In genomic region chr2:108115868-108116267, GRCh38 we compare ENCODE assay signal across 30 cellular contexts.
"Had no signal": no experiment of that assay in that cellular context is flagged by ENCODE, and none has a peak within 500 bp of the region (broad histone marks: within the 10 kb centered on the region; RNA-seq: fewer than 3 reads in every experiment).

No MANE protein-coding gene starts in this region.

- H3K4me1 Mint-ChIP-seq: activated naive CD8-positive, alpha-beta T cell treated with anti-CD3 and anti-CD28 coated beads for 36 hours; activated T-helper 17 cell treated with anti-CD3 and anti-CD28 coated beads, Interleukin-2, amount 50 U/mL, for 72 hours had no signal

- H3K4me1 ChIP-seq: Peyer's patch, SJSA1 had no signal

- H3K36me3 Mint-ChIP-seq: activated naive CD8-positive, alpha-beta T cell treated with anti-CD3 and anti-CD28 coated beads for 36 hours had no signal

- H3K27me3 ChIP-seq: brain microvascular endothelial cell, Peyer's patch, SJSA1 had no signal

- H3K9me3 Mint-ChIP-seq: activated CD8-positive, alpha-beta T cell treated with anti-CD3 and anti-CD28 coated beads for 36 hours had no signal

- H3K36me3 ChIP-seq: brain microvascular endothelial cell, Peyer's patch, SJSA1 had no signal

- H3K4me3 ChIP-seq: Peyer's patch, SJSA1 had no signal

- H3K4me3 Mint-ChIP-seq: activated CD8-positive, alpha-beta T cell treated with anti-CD3 and anti-CD28 coated beads for 36 hours; activated naive CD8-positive, alpha-beta T cell treated with anti-CD3 and anti-CD28 coated beads for 36 hours; activated T-cell treated with anti-CD3 and anti-CD28 coated beads, Interleukin-2, amount 50 U/mL, for 72 hours; activated T-helper 17 cell treated with anti-CD3 and anti-CD28 coated beads, Interleukin-2, amount 50 U/mL, for 72 hours; T-helper 1 cell treated with Interleukin-12 subunit alpha and Interleukin-12 subunit beta and Interleukin-4 antibody, amounts not matched to agents 30 μg/mL and 1 μg/mL, for 36 hours; T-helper 2 cell treated with Interferon-gamma antibody and Interleukin-4, amounts not matched to agents 5 μg/mL and 100 μg/mL, for 36 hours had no signal

- H3K27ac Mint-ChIP-seq: activated CD8-positive, alpha-beta T cell treated with anti-CD3 and anti-CD28 coated beads for 36 hours; activated naive CD8-positive, alpha-beta T cell treated with anti-CD3 and anti-CD28 coated beads for 36 hours; activated T-cell treated with anti-CD3 and anti-CD28 coated beads, Interleukin-2, amount 50 U/mL, for 72 hours; activated T-helper 17 cell treated with anti-CD3 and anti-CD28 coated beads, Interleukin-2, amount 50 U/mL, for 72 hours; T-helper 1 cell treated with Interleukin-12 subunit alpha and Interleukin-12 subunit beta and Interleukin-4 antibody, amounts not matched to agents 30 μg/mL and 1 μg/mL, for 36 hours; T-helper 2 cell treated with Interferon-gamma antibody and Interleukin-4, amounts not matched to agents 5 μg/mL and 100 μg/mL, for 36 hours had no signal

- H3K27ac ChIP-seq: brain microvascular endothelial cell, KMS-11, Peyer's patch, SJSA1 had no signal

- H3K9me3 ChIP-seq: Peyer's patch, SJSA1, SK-N-SH had no signal

- DNase-seq: activated CD4-positive, alpha-beta T cell treated with anti-CD3 and anti-CD28 coated beads for 48 hours; activated CD4-positive, alpha-beta T cell treated with anti-CD3 and anti-CD28 coated beads, Interleukin-2, amount 50 U/mL, for 4 hours; activated CD8-positive, alpha-beta T cell treated with anti-CD3 and anti-CD28 coated beads for 36 hours; activated effector memory CD4-positive, alpha-beta T cell treated with anti-CD3 and anti-CD28 coated beads, Interleukin-2, amount 50 U/mL, for 16 hours; activated naive CD4-positive, alpha-beta T cell; activated naive CD4-positive, alpha-beta T cell treated with anti-CD3 and anti-CD28 coated beads, Interleukin-2, amount 50 U/mL, for 16 hours; activated naive CD8-positive, alpha-beta T cell treated with anti-CD3 and anti-CD28 coated beads for 36 hours; activated T-cell treated with anti-CD3 and anti-CD28 coated beads, Interleukin-2, amount 50 U/mL, for 1 hour; activated T-cell treated with anti-CD3 and anti-CD28 coated beads, Interleukin-2, amount 50 U/mL, for 72 hours; amniotic stem cell; aorta; brain microvascular endothelial cell; central memory CD4-positive, alpha-beta T cell; MM.1S; NCI-H1092 treated with DMSO at 0.1 percent for 48 hours; NCI-H146; NCI-H2081; NCI-H345; NCI-H524 treated with DMSO at 0.1 percent for 48 hours; PC-3; Peyer's patch; RPMI8226; SHP77 treated with DMSO at 0.1 percent for 48 hours; SK-N-SH had no signal

- ATAC-seq: activated CD4-positive, CD25-positive, alpha-beta regulatory T cell treated with anti-CD3 and anti-CD28 coated beads, Interleukin-2, amount 50 U/mL, for 24 hours; activated CD8-positive, alpha-beta T cell treated with anti-CD3 and anti-CD28 coated beads for 36 hours; activated T-cell treated with anti-CD3 and anti-CD28 coated beads, Interleukin-2, amount 50 U/mL, for 72 hours; activated T-helper 17 cell treated with anti-CD3 and anti-CD28 coated beads, Interleukin-2, amount 50 U/mL, for 72 hours; PC-3 had no signal
